ENCODE assay signal across 23 cellular contexts in genomic region chr15:30877070-30877469, GRCh38.
"Had no signal": no experiment of that assay in that cellular context is flagged by ENCODE, and none has a peak within 500 bp of the region (broad histone marks: within the 10 kb centered on the region; RNA-seq: fewer than 3 reads in every experiment).

No MANE protein-coding gene starts in this region.

- DNase-seq: hypothalamus; immature natural killer cell; kidney; left ventricle myocardium inferior; mesendoderm; naive thymus-derived CD4-positive, alpha-beta T cell; pancreas; posterior cingulate gyrus; retina; right cardiac atrium; spleen; stimulated activated CD4-positive, alpha-beta T cell treated with anti-CD3 and anti-CD28 coated beads, Interleukin-4, amount 100 ng/mL, for 24 hours; stimulated activated naive CD4-positive, alpha-beta T cell; tibial artery; uterus had no signal

- H3K4me1 ChIP-seq: left ventricle myocardium inferior, pancreas, prostate gland, spleen, suprapubic skin, tibial artery, uterus had no signal

- H3K4me3 ChIP-seq: left ventricle myocardium inferior, lung, pancreas, prostate gland, skin epidermis, spleen, suprapubic skin, thoracic aorta, tibial artery, uterus had no signal

- H3K9me3 ChIP-seq: left ventricle myocardium inferior, pancreas, prostate gland, suprapubic skin, thoracic aorta, tibial artery, uterus had no signal

- H3K27me3 ChIP-seq: pancreas, spleen, suprapubic skin, tibial artery, uterus had no signal

- H3K27ac ChIP-seq: left ventricle myocardium inferior, pancreas, prostate gland, skin epidermis, spleen, suprapubic skin, thoracic aorta, tibial artery, uterus had no signal

- ATAC-seq: naive thymus-derived CD4-positive, alpha-beta T cell; natural killer cell treated with Interleukin-12 subunit alpha and Interleukin-12 subunit beta and Interleukin-15 and Interleukin-18, amount 100 ng/mL, for 72 hours; pancreas; right cardiac atrium; sciatic nerve; stimulated activated effector memory CD8-positive, alpha-beta T cell treated with anti-CD3 and anti-CD28 coated beads, Interleukin-12 subunit alpha, Interleukin-12 subunit beta, amount 100 ng/mL, for 72 hours had no signal

- H3K36me3 ChIP-seq: left ventricle myocardium inferior, pancreas, prostate gland, spleen, suprapubic skin, thoracic aorta, tibial artery, uterus had no signal
